ENCODE assay signal across 8 cellular contexts in genomic region chr13:51249767-51250741, GRCh38. TPM values are rescaled to one million over a fixed set of nuclear protein-coding genes. Genes with fewer than 3 reads are reported as not detected.
DNase-seq lines count a peak whose midpoint lies in the region; ATAC-seq and TF ChIP-seq lines count a peak whose summit lies in the region.

No MANE protein-coding gene starts in this region.

- H3K4me3 ChIP-seq in KMS-11 (IDR thresholded peaks at IDR 0.05; ENCODE audit: insufficient read depth, low read depth, low read length), result no peak overlapping the region
- H3K4me3 ChIP-seq in osteoblast (ENCODE audit: insufficient read depth, low read length), result no peak overlapping the region

- no peaks in the 10 kb centered on the region for H3K36me3 ChIP-seq in KMS-11 (ENCODE audit: insufficient read depth)
- H3K36me3 ChIP-seq in osteoblast (ENCODE audit: insufficient read depth, low read length), result no peaks in the 10 kb centered on the region

- TF ChIP-seq CTCF in KMS-11 (conservative IDR thresholded peaks at IDR 0.05; ENCODE audit: low read depth, low read length) (peak; percentile 42), osteoblast (IDR thresholded peaks at IDR 0.05; ENCODE audit: extremely low read depth, low read depth, low read length) (peak; percentile 53)

- no peak overlapping the region for H3K9ac ChIP-seq in KMS-11

- H3K9me3 ChIP-seq in osteoblast (ENCODE audit: low read depth, low read length), result no peaks in the 10 kb centered on the region

- no peaks in the 10 kb centered on the region for H3K27me3 ChIP-seq in KMS-11 (ENCODE audit: insufficient read depth, low read depth)
- H3K27me3 ChIP-seq in osteoblast (ENCODE audit: insufficient read depth, low read length), result peaks cover 41% of the 10 kb centered on the region

- no peaks in the 10 kb centered on the region for H3K79me2 ChIP-seq in KMS-11 (ENCODE audit: insufficient read depth, low read depth)
- no peaks in the 10 kb centered on the region for H3K79me2 ChIP-seq in osteoblast (ENCODE audit: insufficient read depth, low read length)

- ATAC-seq in GM19395 (IDR thresholded peaks at IDR 0.05; ENCODE audit: unreplicated experiment), result no peak

- H4K20me1 ChIP-seq in KMS-11 (ENCODE audit: insufficient read depth), result no peaks in the 10 kb centered on the region
- no peaks in the 10 kb centered on the region for H4K20me1 ChIP-seq in osteoblast (ENCODE audit: insufficient read depth, low read length)

- DNase-seq in ELR (ENCODE audit: low read depth) (peak; percentile 22), caudate nucleus (lab: John Stamatoyannopoulos, UW) (peak in 2 of 61 donors; percentile 28 to 54), osteoblast (ENCODE audit: insufficient read length, low spot score, missing footprints) (peak; percentile 87), T-helper 1 cell (no peak), NCI-H2196 (lab: John Stamatoyannopoulos, UW; ENCODE audit: unreplicated experiment) (no peak)
- no peak for DNase-seq in activated CD4-positive, alpha-beta T cell treated with anti-CD3 and anti-CD28 coated beads for 1 hour

- H3K27ac ChIP-seq in KMS-11 (no peak overlapping the region), caudate nucleus (ENCODE audit: low read depth, low read length) (peak overlapping the region; percentile 99), osteoblast (ENCODE audit: low read depth, low read length) (no peak overlapping the region)

- H3K4me1 ChIP-seq in KMS-11 (ENCODE audit: low read depth, poor library complexity, severe bottlenecking) (no peaks in the 10 kb centered on the region), osteoblast (ENCODE audit: insufficient read depth, low read length) (no peaks in the 10 kb centered on the region)

- H2AFZ ChIP-seq in KMS-11 (ENCODE audit: low read depth), result no peak overlapping the region
- no peak overlapping the region for H2AFZ ChIP-seq in osteoblast (ENCODE audit: low read length)

- H3K4me2 ChIP-seq in KMS-11, result no peak overlapping the region
- no peak overlapping the region for H3K4me2 ChIP-seq in osteoblast (ENCODE audit: insufficient read depth, low read length)

RNA-seq across cellular contexts. Expression of gene FAM124A, which starts 27.9 kb away (rescaled TPM):
- total RNA-seq in osteoblast, result 1.1 and 1.2 TPM in 2 replicates

Comparison
In these comparisons a context has a peak if more than half of its experiments do, and no peak if none do; other contexts are left out.
1. DNase-seq: peak in ELR (single experiment) and osteoblast (single experiment); none in T-helper 1 cell (0 of 5), NCI-H2196 (single experiment) and activated CD4-positive, alpha-beta T cell treated with anti-CD3 and anti-CD28 coated beads for 1 hour (single experiment).